Comparison of ENCODE assay signal across 8 cellular contexts in the genomic region with DNA sequence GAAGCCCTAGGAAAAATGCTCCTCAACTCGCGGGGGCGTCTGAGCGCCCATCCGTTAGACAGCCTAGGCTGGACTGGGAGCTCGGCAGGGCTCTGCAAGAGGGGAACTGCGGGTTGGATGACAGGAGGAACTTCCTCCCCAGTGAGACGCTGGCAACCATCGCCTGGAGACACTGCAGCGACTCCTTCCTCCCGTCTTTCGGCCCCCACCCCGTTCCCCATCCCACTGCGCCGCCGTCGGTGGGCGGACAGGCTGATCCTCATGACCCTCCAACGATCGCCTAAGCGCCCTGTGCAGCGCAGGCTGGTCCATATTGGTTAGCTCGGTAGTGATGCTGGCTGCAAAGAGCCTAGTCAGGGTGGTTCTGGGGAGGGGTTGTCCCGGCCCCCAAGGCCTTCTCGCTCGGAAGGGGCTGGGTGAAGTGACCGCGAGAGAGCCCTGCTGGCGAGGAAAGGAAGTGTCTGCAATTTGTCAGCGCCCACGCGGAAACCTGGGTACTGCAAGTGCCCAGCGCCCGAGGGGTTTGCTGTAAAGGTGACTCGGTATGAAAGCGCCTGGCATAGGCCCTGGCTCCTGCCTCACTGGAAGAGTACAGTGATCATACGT. TPM values are rescaled to one million over a fixed set of nuclear protein-coding genes. Genes with fewer than 3 reads are reported as not detected.
DNase-seq lines count a peak whose midpoint lies in the region; ATAC-seq and TF ChIP-seq lines count a peak whose summit lies in the region.

No MANE protein-coding gene starts in this region.

- H3K27ac Mint-ChIP-seq in activated naive CD8-positive, alpha-beta T cell: no peak overlapping the region

- peak overlapping the region; percentile 89 for H3K4me3 Mint-ChIP-seq in activated naive CD8-positive, alpha-beta T cell

- no peaks in the 10 kb centered on the region for H3K36me3 Mint-ChIP-seq in activated naive CD8-positive, alpha-beta T cell

- no peak for DNase-seq in AG09309 (ENCODE audit: low read depth)
- peak; percentile 37 for DNase-seq in RPMI7951 (ENCODE audit: low read depth)
- DNase-seq in stimulated activated CD4-positive, alpha-beta T cell treated with anti-CD3 and anti-CD28 coated beads, Interleukin-15, amount 100 ng/mL, for 24 hours: peak; percentile 78
- no peak for DNase-seq in COR-L47 (lab: John Stamatoyannopoulos, UW)

- TF ChIP-seq CTCF in AG09309 (IDR thresholded peaks at IDR 0.05; ENCODE audit: control insufficient read depth, insufficient read depth, low read depth, low read length, missing control alignments): peak; percentile 44

- H3K4me3 ChIP-seq in AG09309 (ENCODE audit: control insufficient read depth, low read depth, low read length) (peak overlapping the region; percentile 54), iPS-11a (ENCODE audit: low read depth, low read length) (peak overlapping the region; percentile 61)

- ATAC-seq in GM19023 (IDR thresholded peaks at IDR 0.05; ENCODE audit: unreplicated experiment): peak; percentile 43
- peak; percentile 46 for ATAC-seq in HG03159 (IDR thresholded peaks at IDR 0.05; ENCODE audit: unreplicated experiment)

- H3K9me3 Mint-ChIP-seq in activated naive CD8-positive, alpha-beta T cell (ENCODE audit: low read depth): no peaks in the 10 kb centered on the region

- H3K4me1 Mint-ChIP-seq in activated naive CD8-positive, alpha-beta T cell (ENCODE audit: low read depth): peaks cover 23% of the 10 kb centered on the region

- H3K27me3 Mint-ChIP-seq in activated naive CD8-positive, alpha-beta T cell: no peaks in the 10 kb centered on the region

RNA-seq across cellular contexts. Expression of gene NRGN, which starts 0.6 kb away (rescaled TPM):
- total RNA-seq in RPMI7951 (2014; rRNA removed; shearing (Covaris generic)): 1.9 and 3.2 TPM in 2 replicates

RNA-seq across cellular contexts. Expression of gene VSIG2, which starts 11.7 kb away (rescaled TPM):
- total RNA-seq in RPMI7951 (2014; rRNA removed; shearing (Covaris generic)): not detected in 2 replicates

RNA-seq across cellular contexts. Expression of gene ESAM, which starts 21.7 kb away (rescaled TPM):
- total RNA-seq in RPMI7951 (2014; rRNA removed; shearing (Covaris generic)): not detected in 2 replicates

RNA-seq across cellular contexts. Expression of gene MSANTD2, which starts 59.8 kb away (rescaled TPM):
- total RNA-seq in RPMI7951 (2014; rRNA removed; shearing (Covaris generic)): 9.3 and 15.0 TPM in 2 replicates

Comparison
In these comparisons a context has a peak if more than half of its experiments do, and no peak if none do; other contexts are left out.
1. DNase-seq: peak in RPMI7951 (single experiment) and stimulated activated CD4-positive, alpha-beta T cell treated with anti-CD3 and anti-CD28 coated beads, Interleukin-15, amount 100 ng/mL, for 24 hours (single experiment); none in AG09309 (single experiment) and COR-L47 (single experiment).